ENCODE assay signal across 10 cellular contexts in the genomic region with DNA sequence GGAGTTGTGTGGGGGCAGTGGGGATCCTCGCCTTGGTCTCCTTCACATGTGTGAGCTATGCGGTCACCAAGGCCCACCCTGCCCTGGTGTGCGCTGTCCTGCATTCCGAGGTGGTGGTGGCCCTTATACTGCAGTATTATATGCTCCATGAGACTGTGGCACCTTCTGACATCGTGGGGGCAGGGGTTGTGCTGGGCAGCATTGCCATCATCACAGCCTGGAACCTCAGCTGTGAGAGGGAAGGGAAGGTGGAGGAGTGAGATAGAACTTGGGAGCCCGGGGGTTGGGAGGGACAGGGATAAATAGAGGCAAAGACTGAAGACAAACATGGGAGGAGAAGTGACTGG. TPM values are rescaled to one million over a fixed set of nuclear protein-coding genes. Genes with fewer than 3 reads are reported as not detected.
DNase-seq lines count a peak whose midpoint lies in the region; ATAC-seq and TF ChIP-seq lines count a peak whose summit lies in the region.
"Not testable (repeated sequence)": the region's sequence is repeated elsewhere in the genome, so short reads cannot be mapped to it uniquely, and the experiment has no call there.
"Had no signal": no experiment of that assay in that cellular context is flagged by ENCODE, and none has a peak within 500 bp of the region (broad histone marks: within the 10 kb centered on the region; RNA-seq: fewer than 3 reads in every experiment).

No MANE protein-coding gene starts in this region.

- H3K9me3 ChIP-seq in OCI-LY7 (ENCODE audit: low read length); mucosa of stomach (ENCODE audit: control insufficient read depth, low read length); gastrocnemius medialis: not testable (repeated sequence)

- peaks cover 19% of the 10 kb centered on the region for H3K36me3 Mint-ChIP-seq in activated T-cell treated with anti-CD3 and anti-CD28 coated beads, Interleukin-2, amount 50 U/mL, for 4 hours (ENCODE audit: insufficient read depth)
- H3K36me3 Mint-ChIP-seq in central memory CD8-positive, alpha-beta T cell (ENCODE audit: insufficient read depth), result peaks cover 42% of the 10 kb centered on the region
- not testable (repeated sequence) for H3K36me3 Mint-ChIP-seq in glutamatergic neuron (ENCODE audit: unreplicated experiment)

- TF ChIP-seq POLR2A in gastrocnemius medialis (IDR thresholded peaks at IDR 0.05), result not testable (repeated sequence)

- BruUV-seq in OCI-LY7 (replicated peaks; lab: Mats Ljungman, UMichigan), result not testable (repeated sequence)

- peaks cover 68% of the 10 kb centered on the region for H3K4me1 Mint-ChIP-seq in activated T-cell treated with anti-CD3 and anti-CD28 coated beads, Interleukin-2, amount 50 U/mL, for 4 hours (ENCODE audit: low read depth)
- peaks cover 77% of the 10 kb centered on the region for H3K4me1 Mint-ChIP-seq in central memory CD8-positive, alpha-beta T cell
- peaks cover 50% of the 10 kb centered on the region for H3K4me1 Mint-ChIP-seq in glutamatergic neuron (ENCODE audit: low read depth, unreplicated experiment)

- POLR2A ChIA-PET in OCI-LY7 (lab: Charles Lee), result not testable (repeated sequence)

- peak overlapping the region; percentile 99 for H3K27ac Mint-ChIP-seq in central memory CD8-positive, alpha-beta T cell (ENCODE audit: low read depth)
- H3K27ac Mint-ChIP-seq in glutamatergic neuron (ENCODE audit: unreplicated experiment), result peak overlapping the region; percentile 97

- H3K27ac ChIP-seq in OCI-LY7 (ENCODE audit: low read depth, low read length, poor library complexity, severe bottlenecking) (peak overlapping the region; percentile 90), gastrocnemius medialis (peak overlapping the region; percentile 100), urinary bladder (ENCODE audit: low read depth) (peak overlapping the region; percentile 100)

- DNase-seq in OCI-LY7 (ENCODE audit: low spot score); activated T-cell treated with anti-CD3 and anti-CD28 coated beads, Interleukin-2, amount 50 U/mL, for 4 hours; central memory CD8-positive, alpha-beta T cell (ENCODE audit: low spot score in 2 of 2); glutamatergic neuron; gastrocnemius medialis: not testable (repeated sequence)

- H3K4me1 ChIP-seq in OCI-LY7 (ENCODE audit: insufficient read depth, low read length, poor library complexity, severe bottlenecking), result peaks cover 34% of the 10 kb centered on the region
- H3K4me1 ChIP-seq in mucosa of stomach (ENCODE audit: control insufficient read depth, insufficient read depth, low read length), result peaks cover 42% of the 10 kb centered on the region
- peaks cover 46 to 69% of the 10 kb centered on the region in 2 donors for H3K4me1 ChIP-seq in gastrocnemius medialis
- H3K4me1 ChIP-seq in urinary bladder (ENCODE audit: insufficient read depth), result not testable (repeated sequence)

- H3K36me3 ChIP-seq in OCI-LY7 (ENCODE audit: insufficient read depth, low read length), result peaks cover 21% of the 10 kb centered on the region
- not testable (repeated sequence) for H3K36me3 ChIP-seq in mucosa of stomach (ENCODE audit: control insufficient read depth, insufficient read depth, low read length); gastrocnemius medialis; urinary bladder (ENCODE audit: insufficient read depth)

- not testable (repeated sequence) for H3K27me3 Mint-ChIP-seq in activated T-cell treated with anti-CD3 and anti-CD28 coated beads, Interleukin-2, amount 50 U/mL, for 4 hours (ENCODE audit: low read depth); central memory CD8-positive, alpha-beta T cell
- peaks cover 24% of the 10 kb centered on the region for H3K27me3 Mint-ChIP-seq in glutamatergic neuron (ENCODE audit: unreplicated experiment)

- H3K4me3 ChIP-seq in GM08714 (ENCODE audit: low read length) (peak overlapping the region; percentile 86; the same call in 1 of the 2 replicates), OCI-LY7 (ENCODE audit: low read depth, low read length, poor library complexity, severe bottlenecking) (peak overlapping the region; percentile 89), mucosa of stomach (ENCODE audit: low read length) (peak overlapping the region; percentile 91), gastrocnemius medialis (peak overlapping the region; percentile 82 to 90 (median 86)), urinary bladder (ENCODE audit: low read depth, low read length) (peak overlapping the region; percentile 11)

- H3K9me2 ChIP-seq in OCI-LY7 (ENCODE audit: insufficient read depth, low read length), result not testable (repeated sequence)

- H2AFZ ChIP-seq in OCI-LY7 (ENCODE audit: low read length), result peak overlapping the region; percentile 95; the same call in 1 of the 2 replicates

- H3K4me2 ChIP-seq in OCI-LY7 (ENCODE audit: low read length), result peak overlapping the region; percentile 99

- peaks cover 30% of the 10 kb centered on the region for H3K79me2 ChIP-seq in OCI-LY7 (ENCODE audit: insufficient read depth, low read depth, low read length)

- TF ChIP-seq CTCF in OCI-LY7 (conservative IDR thresholded peaks at IDR 0.05; ENCODE audit: low read length); glutamatergic neuron (IDR thresholded peaks at IDR 0.05; ENCODE audit: partially characterized antibody, unreplicated experiment); gastrocnemius medialis (IDR thresholded peaks at IDR 0.05 in 4 of 5, conservative IDR thresholded peaks at IDR 0.05 in 1 of 5): not testable (repeated sequence)

- WGBS in urinary bladder, result 70% methylated on average over 6 of the region's 6 CpGs

- H4K20me1 ChIP-seq in OCI-LY7 (ENCODE audit: insufficient read depth, low read length), result peaks cover 19% of the 10 kb centered on the region

- not testable (repeated sequence) for H3K9me3 Mint-ChIP-seq in activated T-cell treated with anti-CD3 and anti-CD28 coated beads, Interleukin-2, amount 50 U/mL, for 4 hours; central memory CD8-positive, alpha-beta T cell
- peaks cover 27% of the 10 kb centered on the region for H3K9me3 Mint-ChIP-seq in glutamatergic neuron (ENCODE audit: unreplicated experiment)

- not testable (repeated sequence) for ATAC-seq in activated T-cell treated with anti-CD3 and anti-CD28 coated beads, Interleukin-2, amount 50 U/mL, for 4 hours; central memory CD8-positive, alpha-beta T cell (replicated peaks; ENCODE audit: extremely low read depth, poor library complexity, severe bottlenecking); gastrocnemius medialis

- intact Hi-C loops in OCI-LY7 (cut with micrococcal nuclease; ENCODE audit: unreplicated experiment) (loop anchor here (5.0 kb wide), 3 partner anchors 230 to 360 kb away; partner anchors contain the start of genes CTDNEP1, ELP5 and PHF23), gastrocnemius medialis (cut with DNase I; ENCODE audit: low total_unique reads) (loop anchor here (2.0 to 10.0 kb wide), 4 partner anchors 234 to 830 kb away; partner anchors contain the start of genes BCL6B, C17orf100 and MED31)

- in situ Hi-C loops in gastrocnemius medialis (cut with MboI; ENCODE audit: low sequenced_read_pairs in 4 of 4), result not testable (repeated sequence)

- H3K9ac ChIP-seq in mucosa of stomach (ENCODE audit: low read length), result peak overlapping the region; percentile 99

- CTCF ChIA-PET in OCI-LY7 (lab: Charles Lee; ENCODE audit: unreplicated experiment), result interaction anchor here (0.6 kb wide), 1 partner anchor 77 kb away, joined by 3 read pairs; no protein-coding TSS in a partner anchor

- peak overlapping the region; percentile 98 for H3K4me3 Mint-ChIP-seq in activated T-cell treated with anti-CD3 and anti-CD28 coated beads, Interleukin-2, amount 50 U/mL, for 4 hours
- H3K4me3 Mint-ChIP-seq in central memory CD8-positive, alpha-beta T cell, result peak overlapping the region; percentile 99
- peak overlapping the region; percentile 98 for H3K4me3 Mint-ChIP-seq in glutamatergic neuron (ENCODE audit: unreplicated experiment)

- H3K27me3 ChIP-seq in mucosa of stomach (ENCODE audit: control insufficient read depth, insufficient read depth, low read length); gastrocnemius medialis: not testable (repeated sequence)

RNA-seq across cellular contexts. Expression of gene POLR2A, which starts 1.5 kb away (rescaled TPM):
- 76.6 and 84.2 TPM in 2 replicates for total RNA-seq in OCI-LY7 (2014; rRNA removed; shearing (Covaris generic))
- 218 and 264 TPM in 2 replicates for total RNA-seq in OCI-LY7 (2022)
- 100 to 1,000 TPM; 184 to 188 (median 188) TPM for total RNA-seq in activated T-cell treated with anti-CD3 and anti-CD28 coated beads, Interleukin-2, amount 50 U/mL, for 4 hours
- total RNA-seq in glutamatergic neuron (ENCODE audit: unreplicated experiment), result 200 TPM
- 10 to 100 TPM; 20.3 to 56.9 (median 39.3) TPM for total RNA-seq in gastrocnemius medialis
- 52.3 TPM for total RNA-seq in urinary bladder
- 32.2 TPM for polyA plus RNA-seq in urinary bladder

RNA-seq across cellular contexts. Expression of gene SLC35G6, which starts 1.5 kb away (rescaled TPM):
- not detected in 2 replicates for total RNA-seq in OCI-LY7 (2014; rRNA removed; shearing (Covaris generic))
- total RNA-seq in OCI-LY7 (2022) (not detected in 2 replicates), glutamatergic neuron (ENCODE audit: unreplicated experiment) (0.34 TPM), gastrocnemius medialis (not detected), urinary bladder (not detected)
- total RNA-seq in activated T-cell treated with anti-CD3 and anti-CD28 coated beads, Interleukin-2, amount 50 U/mL, for 4 hours, result not detected
- not detected for polyA plus RNA-seq in urinary bladder
- total RNA-seq: frontal cortex, left lobe of liver had no signal

RNA-seq across cellular contexts. Expression of gene ZBTB4, which starts 3.3 kb away (rescaled TPM):
- total RNA-seq in OCI-LY7 (2014; rRNA removed; shearing (Covaris generic)), result 3.4 and 3.5 TPM in 2 replicates
- 3.9 and 4.6 TPM in 2 replicates for total RNA-seq in OCI-LY7 (2022)
- total RNA-seq in activated T-cell treated with anti-CD3 and anti-CD28 coated beads, Interleukin-2, amount 50 U/mL, for 4 hours, result 10 to 100 TPM; 16.0 to 18.0 (median 17.5) TPM
- 25.1 TPM for total RNA-seq in glutamatergic neuron (ENCODE audit: unreplicated experiment)
- total RNA-seq in gastrocnemius medialis, result 10 to 100 TPM; 24.2 to 43.1 (median 31.2) TPM
- 21.1 TPM for total RNA-seq in urinary bladder
- 76.2 TPM for polyA plus RNA-seq in urinary bladder

RNA-seq across cellular contexts. Expression of gene CHRNB1, which starts 37.9 kb away (rescaled TPM):
- 12.7 and 13.2 TPM in 2 replicates for total RNA-seq in OCI-LY7 (2014; rRNA removed; shearing (Covaris generic))
- total RNA-seq in OCI-LY7 (2022), result 13.4 and 15.6 TPM in 2 replicates
- 1 to 10 TPM; 3.9 to 4.6 (median 4.3) TPM for total RNA-seq in activated T-cell treated with anti-CD3 and anti-CD28 coated beads, Interleukin-2, amount 50 U/mL, for 4 hours
- total RNA-seq in glutamatergic neuron (ENCODE audit: unreplicated experiment), result 16.4 TPM
- 100 to 1,000 TPM in 2 of 4 donors, 10 to 100 TPM in 2; 82.3 to 202 (median 101) TPM for total RNA-seq in gastrocnemius medialis
- total RNA-seq in urinary bladder, result 10.7 TPM
- 15.4 TPM for polyA plus RNA-seq in urinary bladder

RNA-seq across cellular contexts. Expression of gene FGF11, which starts 43.4 kb away (rescaled TPM):
- total RNA-seq in OCI-LY7 (2014; rRNA removed; shearing (Covaris generic)), result 1.3 and 2.8 TPM in 2 replicates
- total RNA-seq in OCI-LY7 (2022) (9.9 and 11.0 TPM in 2 replicates), glutamatergic neuron (ENCODE audit: unreplicated experiment) (4.8 TPM), gastrocnemius medialis (1 to 10 TPM; 1.2 to 7.4 (median 4.1) TPM), urinary bladder (2.1 TPM)
- total RNA-seq in activated T-cell treated with anti-CD3 and anti-CD28 coated beads, Interleukin-2, amount 50 U/mL, for 4 hours, result under 1 TPM; 0.19 to 0.32 (median 0.28) TPM
- polyA plus RNA-seq in urinary bladder, result 0.95 TPM

Comparison
In these comparisons a context has a peak if more than half of its experiments do, and no peak if none do; other contexts are left out.
1. H3K4me3 ChIP-seq: peak in every context shown above with its lines; median percentile 91 in mucosa of stomach; 89 in OCI-LY7; 86 in GM08714; 86 in gastrocnemius medialis; 11 in urinary bladder.